20 cellular contexts compared by ENCODE assay signal in the genomic region with DNA sequence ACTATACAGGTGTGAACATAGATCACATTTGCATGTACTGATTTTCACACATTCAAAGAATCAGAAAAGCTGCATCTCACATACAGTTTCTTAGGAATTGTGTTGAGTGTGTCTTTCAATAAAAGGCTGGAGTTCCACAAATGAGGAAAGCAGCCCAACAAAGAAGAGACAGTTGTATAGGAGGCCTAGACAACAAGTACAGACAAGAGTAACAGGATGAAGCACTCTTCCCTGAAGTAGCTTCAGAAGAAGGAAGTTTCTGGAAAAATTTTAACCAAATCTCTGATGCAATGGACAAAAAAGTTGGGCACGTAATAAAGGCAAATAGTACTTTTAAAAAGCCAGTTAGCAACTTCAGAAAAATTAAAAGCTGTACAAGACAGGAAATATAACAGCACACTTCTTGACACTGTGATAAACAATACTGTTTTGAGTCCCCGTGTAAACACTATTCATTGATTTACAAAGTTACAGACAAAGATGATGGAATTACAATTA.
"Had no signal": no experiment of that assay in that cellular context is flagged by ENCODE, and none has a peak within 500 bp of the region (broad histone marks: within the 10 kb centered on the region; RNA-seq: fewer than 3 reads in every experiment).

No MANE protein-coding gene starts in this region.

- H3K36me3 ChIP-seq: adrenal gland, heart left ventricle, neutrophil, suprapubic skin, WERI-Rb-1 had no signal

- H3K9me3 ChIP-seq: adrenal gland, neutrophil, suprapubic skin had no signal

- DNase-seq: activated CD4-positive, alpha-beta memory T cell treated with anti-CD3 and anti-CD28 coated beads for 36 hours; activated CD4-positive, alpha-beta T cell treated with anti-CD3 and anti-CD28 coated beads for 36 hours; activated CD8-positive, alpha-beta memory T cell treated with anti-CD3 and anti-CD28 coated beads, Interleukin-2, amount 10 ng/mL, durations not matched to agents 7 days and 5 days; activated naive CD4-positive, alpha-beta T cell treated with anti-CD3 and anti-CD28 coated beads, Interleukin-2, amount 10 ng/mL, durations not matched to agents 7 days and 5 days; activated T-cell treated with anti-CD3 and anti-CD28 coated beads, Interleukin-2, amount 50 U/mL, for 1 hour; adrenal gland; central memory CD4-positive, alpha-beta T cell; foreskin fibroblast; heart left ventricle; left cardiac atrium; naive B cell; posterior cingulate gyrus; stimulated activated CD4-positive, alpha-beta T cell treated with anti-CD3 and anti-CD28 coated beads, Interleukin-4, amount 100 ng/mL, for 24 hours; T-helper 17 cell; trophoblast cell; WERI-Rb-1 had no signal

- H3K4me3 Mint-ChIP-seq: activated CD4-positive, alpha-beta memory T cell treated with anti-CD3 and anti-CD28 coated beads for 36 hours; activated CD4-positive, alpha-beta T cell treated with anti-CD3 and anti-CD28 coated beads for 36 hours; activated CD8-positive, alpha-beta memory T cell treated with anti-CD3 and anti-CD28 coated beads, Interleukin-2, amount 10 ng/mL, durations not matched to agents 7 days and 5 days; activated naive CD4-positive, alpha-beta T cell treated with anti-CD3 and anti-CD28 coated beads, Interleukin-2, amount 10 ng/mL, durations not matched to agents 7 days and 5 days; stimulated activated naive CD8-positive, alpha-beta T cell treated with anti-CD3 and anti-CD28 coated beads, Interleukin-15, Interleukin-2, amounts not matched to agents 100 ng/mL and 50 ng/mL, for 24 hours; T-helper 17 cell had no signal

- H3K36me3 Mint-ChIP-seq: naive B cell had no signal

- H3K27me3 ChIP-seq: adrenal gland, heart left ventricle, neutrophil, suprapubic skin had no signal

- H3K27ac Mint-ChIP-seq: activated CD4-positive, alpha-beta memory T cell treated with anti-CD3 and anti-CD28 coated beads for 36 hours; activated CD4-positive, alpha-beta T cell treated with anti-CD3 and anti-CD28 coated beads for 36 hours; activated CD8-positive, alpha-beta memory T cell treated with anti-CD3 and anti-CD28 coated beads, Interleukin-2, amount 10 ng/mL, durations not matched to agents 7 days and 5 days; activated naive CD4-positive, alpha-beta T cell treated with anti-CD3 and anti-CD28 coated beads, Interleukin-2, amount 10 ng/mL, durations not matched to agents 7 days and 5 days; T-helper 17 cell had no signal

- H3K27ac ChIP-seq: adrenal gland, coronary artery, neutrophil, suprapubic skin, WERI-Rb-1 had no signal

- H3K27me3 Mint-ChIP-seq: activated CD4-positive, alpha-beta memory T cell treated with anti-CD3 and anti-CD28 coated beads for 36 hours; activated CD4-positive, alpha-beta T cell treated with anti-CD3 and anti-CD28 coated beads for 36 hours; activated CD8-positive, alpha-beta memory T cell treated with anti-CD3 and anti-CD28 coated beads, Interleukin-2, amount 10 ng/mL, durations not matched to agents 7 days and 5 days; activated naive CD4-positive, alpha-beta T cell treated with anti-CD3 and anti-CD28 coated beads, Interleukin-2, amount 10 ng/mL, durations not matched to agents 7 days and 5 days; naive B cell; stimulated activated naive CD8-positive, alpha-beta T cell treated with anti-CD3 and anti-CD28 coated beads, Interleukin-15, Interleukin-2, amounts not matched to agents 100 ng/mL and 50 ng/mL, for 24 hours; T-helper 17 cell had no signal

- ATAC-seq: activated CD4-positive, alpha-beta T cell treated with anti-CD3 and anti-CD28 coated beads for 36 hours; activated CD8-positive, alpha-beta memory T cell treated with anti-CD3 and anti-CD28 coated beads, Interleukin-2, amount 10 ng/mL, durations not matched to agents 7 days and 5 days; heart left ventricle; left cardiac atrium; T-helper 17 cell had no signal

- H3K4me3 ChIP-seq: adrenal gland, coronary artery, heart left ventricle, suprapubic skin had no signal
